ENCODE assay signal across 1 cellular context in the genomic region with DNA sequence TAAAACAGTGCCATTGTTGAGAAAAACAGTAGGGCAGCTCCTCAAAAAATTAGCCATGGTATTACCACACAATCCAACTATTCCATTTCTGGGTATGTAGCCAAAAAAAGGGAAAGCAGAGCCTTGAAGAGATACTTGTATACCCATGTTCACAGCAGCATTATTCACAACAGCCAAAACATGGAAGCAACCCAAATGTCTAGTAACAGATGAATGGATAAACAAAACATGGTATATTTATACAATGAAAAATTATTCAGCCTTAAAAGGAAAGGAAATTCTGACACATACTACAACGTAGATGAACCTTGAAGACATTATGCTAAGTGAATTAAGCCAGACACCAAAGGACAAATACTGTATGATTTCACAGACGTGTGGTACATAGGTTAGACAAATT.
TF ChIP-seq lines count a peak whose summit lies in the region.

No MANE protein-coding gene starts in this region.

TF ChIP-seq in IMR-90, 13 proteins besides CTCF, POLR2A, EP300 and RAD21:
- TF ChIP-seq ELK1 (IDR thresholded peaks at IDR 0.05; ENCODE audit: borderline replicate concordance, low read depth, low read length) (no peak), RFX5 (IDR thresholded peaks at IDR 0.05; ENCODE audit: low read depth, low read length) (no peak), MAFK (IDR thresholded peaks at IDR 0.05; ENCODE audit: low read depth, low read length) (no peak), USF2 (IDR thresholded peaks at IDR 0.05; ENCODE audit: low read depth, low read length) (no peak), NFE2L2 (IDR thresholded peaks at IDR 0.05; ENCODE audit: low read depth, low read length) (no peak), MXI1 (IDR thresholded peaks at IDR 0.05; ENCODE audit: borderline replicate concordance, low read depth, low read length) (no peak), SMC3 (IDR thresholded peaks at IDR 0.05; ENCODE audit: low read depth, low read length) (no peak), RCOR1 (IDR thresholded peaks at IDR 0.05; ENCODE audit: insufficient replicate concordance, low read length) (no peak), FOS (IDR thresholded peaks at IDR 0.05; ENCODE audit: low read depth, low read length) (no peak), MAZ (IDR thresholded peaks at IDR 0.05; ENCODE audit: borderline replicate concordance, low read depth, low read length) (no peak), BHLHE40 (IDR thresholded peaks at IDR 0.05; ENCODE audit: low read depth, low read length) (no peak), CEBPB (IDR thresholded peaks at IDR 0.05; ENCODE audit: low read depth, low read length) (no peak)
